22 cellular contexts compared by ENCODE assay signal in genomic region chr1:66723985-66724384, GRCh38. TPM values are rescaled to one million over a fixed set of nuclear protein-coding genes. Genes with fewer than 3 reads are reported as not detected.
"Had no signal": no experiment of that assay in that cellular context is flagged by ENCODE, and none has a peak within 500 bp of the region (broad histone marks: within the 10 kb centered on the region; RNA-seq: fewer than 3 reads in every experiment).

No MANE protein-coding gene starts in this region.

- ATAC-seq: activated CD8-positive, alpha-beta memory T cell treated with anti-CD3 and anti-CD28 coated beads, Interleukin-2, amount 10 ng/mL, durations not matched to agents 7 days and 5 days; activated T-helper 17 cell treated with anti-CD3 and anti-CD28 coated beads, Interleukin-2, amount 50 U/mL, for 72 hours; left lung had no signal

- H3K9me3 Mint-ChIP-seq: activated CD4-positive, alpha-beta memory T cell treated with anti-CD3 and anti-CD28 coated beads, Interleukin-2, amount 10 ng/mL, durations not matched to agents 7 days and 5 days; activated T-helper 17 cell treated with anti-CD3 and anti-CD28 coated beads, Interleukin-2, amount 50 U/mL, for 72 hours; nephron progenitor cell; T-helper 2 cell treated with Interferon-gamma antibody and Interleukin-4, amounts not matched to agents 5 μg/mL and 100 μg/mL, for 36 hours had no signal

- DNase-seq: activated CD4-positive, alpha-beta memory T cell treated with anti-CD3 and anti-CD28 coated beads, Interleukin-2, amount 10 ng/mL, durations not matched to agents 7 days and 5 days; activated CD4-positive, alpha-beta T cell treated with anti-CD3 and anti-CD28 coated beads for 4 hours; activated CD8-positive, alpha-beta memory T cell treated with anti-CD3 and anti-CD28 coated beads, Interleukin-2, amount 10 ng/mL, durations not matched to agents 7 days and 5 days; activated naive CD4-positive, alpha-beta T cell; activated naive CD8-positive, alpha-beta T cell treated with anti-CD3 and anti-CD28 coated beads for 36 hours; brain microvascular endothelial cell; central memory CD4-positive, alpha-beta T cell; colonic mucosa; hypothalamus; left lung; midbrain; nephron progenitor cell; stimulated activated CD4-positive, alpha-beta T cell treated with anti-CD3 and anti-CD28 coated beads, Interleukin-2, amount 100 ng/mL, for 24 hours; stimulated activated naive CD4-positive, alpha-beta T cell treated with Interleukin-2 at 50 U/mL for 16 hours; trophoblast cell had no signal

- H3K36me3 Mint-ChIP-seq: activated naive CD8-positive, alpha-beta T cell treated with anti-CD3 and anti-CD28 coated beads for 36 hours had no signal

- H3K4me3 Mint-ChIP-seq: activated CD4-positive, alpha-beta memory T cell treated with anti-CD3 and anti-CD28 coated beads, Interleukin-2, amount 10 ng/mL, durations not matched to agents 7 days and 5 days; activated CD8-positive, alpha-beta memory T cell treated with anti-CD3 and anti-CD28 coated beads, Interleukin-2, amount 10 ng/mL, durations not matched to agents 7 days and 5 days; activated naive CD8-positive, alpha-beta T cell treated with anti-CD3 and anti-CD28 coated beads for 36 hours; activated T-helper 17 cell treated with anti-CD3 and anti-CD28 coated beads, Interleukin-2, amount 50 U/mL, for 72 hours; nephron progenitor cell; T-helper 2 cell treated with Interferon-gamma antibody and Interleukin-4, amounts not matched to agents 5 μg/mL and 100 μg/mL, for 36 hours had no signal

- H3K27ac Mint-ChIP-seq: activated CD4-positive, alpha-beta memory T cell treated with anti-CD3 and anti-CD28 coated beads, Interleukin-2, amount 10 ng/mL, durations not matched to agents 7 days and 5 days; activated CD8-positive, alpha-beta memory T cell treated with anti-CD3 and anti-CD28 coated beads, Interleukin-2, amount 10 ng/mL, durations not matched to agents 7 days and 5 days; activated naive CD8-positive, alpha-beta T cell treated with anti-CD3 and anti-CD28 coated beads for 36 hours; activated T-helper 17 cell treated with anti-CD3 and anti-CD28 coated beads, Interleukin-2, amount 50 U/mL, for 72 hours; nephron progenitor cell; progenitor cell of endocrine pancreas; T-helper 2 cell treated with Interferon-gamma antibody and Interleukin-4, amounts not matched to agents 5 μg/mL and 100 μg/mL, for 36 hours had no signal

- H3K27ac ChIP-seq: brain microvascular endothelial cell, colonic mucosa, left lung, vagina had no signal

RNA-seq across cellular contexts. Expression of gene DYNLT5, which starts 28.3 kb away (rescaled TPM):
- total RNA-seq: activated CD4-positive, alpha-beta memory T cell treated with anti-CD3 and anti-CD28 coated beads, Interleukin-2, amount 10 ng/mL, durations not matched to agents 7 days and 5 days; activated CD8-positive, alpha-beta memory T cell treated with anti-CD3 and anti-CD28 coated beads, Interleukin-2, amount 10 ng/mL, durations not matched to agents 7 days and 5 days; activated naive CD8-positive, alpha-beta T cell treated with anti-CD3 and anti-CD28 coated beads for 36 hours; activated T-helper 17 cell treated with anti-CD3 and anti-CD28 coated beads, Interleukin-2, amount 50 U/mL, for 72 hours; epithelial cell of proximal tubule; myocyte had no signal
- polyA plus RNA-seq: keratinocyte had no signal
